Comparison of ENCODE assay signal across 11 cellular contexts in the genomic region with DNA sequence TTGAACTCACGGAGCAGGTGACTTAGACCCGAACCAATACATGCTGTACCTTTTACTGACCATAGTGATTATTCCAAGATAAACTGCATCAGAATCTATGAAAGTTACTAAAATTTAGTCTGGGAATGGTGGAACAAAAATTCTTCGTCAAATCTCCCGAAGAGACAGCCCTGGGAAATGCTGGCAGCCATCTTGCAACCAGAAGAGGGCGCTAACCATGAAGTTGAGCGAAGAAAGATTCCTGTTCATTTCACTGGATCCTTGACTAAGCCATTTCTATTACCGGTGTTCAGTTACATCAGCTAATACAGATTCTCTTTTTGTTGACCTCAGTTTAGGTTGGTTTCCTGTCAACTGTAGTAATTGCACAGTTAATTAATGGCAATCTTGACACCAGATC.
DNase-seq lines count a peak whose midpoint lies in the region; ATAC-seq and TF ChIP-seq lines count a peak whose summit lies in the region.
"Had no signal": no experiment of that assay in that cellular context is flagged by ENCODE, and none has a peak within 500 bp of the region (broad histone marks: within the 10 kb centered on the region; RNA-seq: fewer than 3 reads in every experiment).

No MANE protein-coding gene starts in this region.

- no peaks in the 10 kb centered on the region for H3K36me3 Mint-ChIP-seq in progenitor cell of endocrine pancreas (ENCODE audit: insufficient read depth)

- intact Hi-C loops in psoas muscle (cut with DNase I), result loop anchor here in 1 of 2 donors (10.0 kb wide), 1 partner anchor 204 kb away; no protein-coding TSS in a partner anchor

- H3K27ac Mint-ChIP-seq in progenitor cell of endocrine pancreas, result no peak overlapping the region
- H3K27ac Mint-ChIP-seq: B cell had no signal

- no peak overlapping the region for H3K27ac ChIP-seq in psoas muscle

- no peak for ATAC-seq in HG03342 (IDR thresholded peaks at IDR 0.05; ENCODE audit: unreplicated experiment)
- no peak for ATAC-seq in psoas muscle
- ATAC-seq: sciatic nerve had no signal

- H3K4me1 Mint-ChIP-seq in progenitor cell of endocrine pancreas (ENCODE audit: low read depth), result peaks cover 9% of the 10 kb centered on the region

- peak; percentile 55 for TF ChIP-seq CTCF in LNCAP (IDR thresholded peaks at IDR 0.05)
- TF ChIP-seq CTCF in progenitor cell of endocrine pancreas (IDR thresholded peaks at IDR 0.05; ENCODE audit: unreplicated experiment), result peak; percentile 46
- TF ChIP-seq CTCF in psoas muscle (IDR thresholded peaks at IDR 0.05), result no peak

- no peaks in the 10 kb centered on the region for H3K9me3 Mint-ChIP-seq in progenitor cell of endocrine pancreas (ENCODE audit: low read depth)

- no peak overlapping the region for H3K4me3 Mint-ChIP-seq in progenitor cell of endocrine pancreas (ENCODE audit: low read depth)
- H3K4me3 Mint-ChIP-seq: B cell had no signal

- no peaks in the 10 kb centered on the region for H3K36me3 ChIP-seq in psoas muscle (ENCODE audit: insufficient read depth in 1 of 2, low read depth in 1 of 2)

- DNase-seq in SHP77 (lab: John Stamatoyannopoulos, UW), result peak; percentile 3 to 11
- no peak for DNase-seq in SHP77 treated with DMSO at 0.1 percent for 48 hours (lab: John Stamatoyannopoulos, UW)
- DNase-seq in dermis blood vessel endothelial cell, result peak; percentile 7
- DNase-seq in progenitor cell of endocrine pancreas (ENCODE audit: low spot score, unreplicated experiment), result no peak
- DNase-seq in nucleus accumbens (lab: John Stamatoyannopoulos, UW), result no peak
- no peak for DNase-seq in psoas muscle
- DNase-seq: Right ventricle myocardium superior had no signal

- peaks cover 3% of the 10 kb centered on the region for H3K4me1 ChIP-seq in psoas muscle

- 90% methylated on average over 7 of the region's 7 CpGs for WGBS in psoas muscle, 3 donors

- peaks cover 3% of the 10 kb centered on the region for H3K27me3 Mint-ChIP-seq in progenitor cell of endocrine pancreas
- H3K27me3 Mint-ChIP-seq: B cell had no signal

- H3K27me3 ChIP-seq in psoas muscle (ENCODE audit: insufficient read depth in 3 of 3, low read length in 2 of 3), result no peaks in the 10 kb centered on the region

- no peak overlapping the region for H3K4me3 ChIP-seq in psoas muscle

- H3K9me3 ChIP-seq in psoas muscle, result no peaks in the 10 kb centered on the region

Comparison
In these comparisons a context has a peak if more than half of its experiments do, and no peak if none do; other contexts are left out.
1. DNase-seq: peak in SHP77 (2 of 2) and dermis blood vessel endothelial cell (single experiment); none in SHP77 treated with DMSO at 0.1 percent for 48 hours (single experiment), progenitor cell of endocrine pancreas (single experiment), nucleus accumbens (0 of 56) and psoas muscle (0 of 2).